13 cellular contexts compared by ENCODE assay signal in genomic region chr7:120053390-120053961, GRCh38.
DNase-seq lines count a peak whose midpoint lies in the region; ATAC-seq, FAIRE-seq and TF ChIP-seq lines count a peak whose summit lies in the region.
"Had no signal": no experiment of that assay in that cellular context is flagged by ENCODE, and none has a peak within 500 bp of the region (broad histone marks: within the 10 kb centered on the region; RNA-seq: fewer than 3 reads in every experiment).

No MANE protein-coding gene starts in this region.

- no peak overlapping the region for H3K27ac ChIP-seq in foreskin keratinocyte

- H3K27me3 ChIP-seq in foreskin keratinocyte = no peaks in the 10 kb centered on the region

- TF ChIP-seq POLR2A in GM12891 (IDR thresholded peaks at IDR 0.05; ENCODE audit: low read depth, low read length) = no peak

- ATAC-seq in foreskin keratinocyte (peak; percentile 11), HG03025 (IDR thresholded peaks at IDR 0.05; ENCODE audit: low FRiP score, unreplicated experiment) (no peak), HG03520 (IDR thresholded peaks at IDR 0.05; ENCODE audit: unreplicated experiment) (no peak)
- ATAC-seq: WTC11 had no signal

- FAIRE-seq in GM12891 (lab: Jason Lieb, UNC) = no peak

- TF ChIP-seq CTCF in foreskin keratinocyte (conservative IDR thresholded peaks at IDR 0.05) = no peak

- peak; percentile 84 for DNase-seq in GF-D8 (lab: John Stamatoyannopoulos, UW)
- peak; percentile 78 for DNase-seq in SKM-1 (lab: John Stamatoyannopoulos, UW; ENCODE audit: unreplicated experiment)
- peak in 1 of 2 donors; percentile 10 for DNase-seq in foreskin keratinocyte
- DNase-seq in renal cortical epithelial cell (ENCODE audit: low read depth) = peak; percentile 85
- no peak for DNase-seq in GM12891 (ENCODE audit: insufficient read length, low spot score)
- DNase-seq in central memory CD4-positive, alpha-beta T cell = no peak
- DNase-seq: CD8-positive, alpha-beta memory T cell; dermis blood vessel endothelial cell; immature natural killer cell; NCI-H1694 treated with DMSO at 0.1 percent for 48 hours had no signal

- H3K4me1 ChIP-seq in foreskin keratinocyte = peaks cover 5% of the 10 kb centered on the region

TF ChIP-seq in GM12891, 5 proteins besides CTCF, POLR2A, EP300 and RAD21:
- TF ChIP-seq SPI1 (IDR thresholded peaks at IDR 0.05; ENCODE audit: low read depth, low read length) (no peak), PAX5 (IDR thresholded peaks at IDR 0.05; ENCODE audit: insufficient read depth, low read length, severe bottlenecking) (no peak), POLR2AphosphoS5 (IDR thresholded peaks at IDR 0.05; ENCODE audit: low read depth, low read length) (no peak), POU2F2 (IDR thresholded peaks at IDR 0.05; ENCODE audit: low read depth, low read length) (no peak), TAF1 (IDR thresholded peaks at IDR 0.05; ENCODE audit: low read depth, low read length) (no peak)
TF ChIP-seq in GM12891: peak in this region for 0.

Comparison
In these comparisons a context has a peak if more than half of its experiments do, and no peak if none do; other contexts are left out.
1. DNase-seq: peak in GF-D8 (single experiment), SKM-1 (single experiment) and renal cortical epithelial cell (single experiment); none in GM12891 (single experiment) and central memory CD4-positive, alpha-beta T cell (single experiment).